14 cellular contexts compared by ENCODE assay signal in the genomic region with DNA sequence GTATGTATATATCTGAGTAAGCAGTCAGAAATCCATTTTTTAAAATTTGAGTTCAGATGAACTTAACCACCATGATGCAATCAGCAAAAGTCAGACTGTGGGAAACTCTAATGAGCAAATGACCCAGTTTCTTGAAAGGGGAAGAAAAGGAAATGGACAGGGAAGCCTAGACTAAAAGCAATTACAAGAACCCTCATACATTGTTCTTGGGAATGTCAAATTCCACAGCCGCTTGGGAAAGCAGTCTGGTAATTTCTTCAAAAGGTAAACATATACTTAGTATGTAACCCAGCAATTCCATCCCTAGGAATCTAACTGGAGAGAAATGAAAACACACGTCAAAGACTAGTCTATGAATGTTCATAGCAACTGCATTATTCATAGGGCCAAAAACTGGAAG. TPM values are rescaled to one million over a fixed set of nuclear protein-coding genes. Genes with fewer than 3 reads are reported as not detected.
DNase-seq lines count a peak whose midpoint lies in the region; ATAC-seq, FAIRE-seq and TF ChIP-seq lines count a peak whose summit lies in the region.
"Had no signal": no experiment of that assay in that cellular context is flagged by ENCODE, and none has a peak within 500 bp of the region (broad histone marks: within the 10 kb centered on the region; RNA-seq: fewer than 3 reads in every experiment).

No MANE protein-coding gene starts in this region.

- peaks cover 10 to 17% of the 10 kb centered on the region in 2 donors for H3K4me1 Mint-ChIP-seq in natural killer cell treated with Interleukin-12 subunit alpha and Interleukin-12 subunit beta and Interleukin-15 and Interleukin-18, amount 100 ng/mL, for 72 hours (ENCODE audit: low read depth in 2 of 2)
- no peaks in the 10 kb centered on the region for H3K4me1 Mint-ChIP-seq in natural killer cell
- H3K4me1 Mint-ChIP-seq: IgD-negative memory B cell had no signal

- no peak overlapping the region for H3K4me3 ChIP-seq in K562
- H3K4me3 ChIP-seq in lower lobe of right lung = no peak overlapping the region
- H3K4me3 ChIP-seq: tibial nerve had no signal

- peak overlapping the region; percentile 70 to 90 for H3K27ac Mint-ChIP-seq in natural killer cell treated with Interleukin-12 subunit alpha and Interleukin-12 subunit beta and Interleukin-15 and Interleukin-18, amount 100 ng/mL, for 72 hours
- no peak overlapping the region for H3K27ac Mint-ChIP-seq in natural killer cell
- H3K27ac Mint-ChIP-seq: IgD-negative memory B cell had no signal

- CTCF ChIA-PET in K562 (lab: Yijun Ruan, JAX; ENCODE audit: low intra/inter-chr PET ratio) = no interaction called here

- H3K9ac ChIP-seq in K562 (ENCODE audit: insufficient read depth in 1 of 2, low read depth in 2 of 2, low read length in 2 of 2) = no peak overlapping the region

- H3K4me3 Mint-ChIP-seq in natural killer cell treated with Interleukin-12 subunit alpha and Interleukin-12 subunit beta and Interleukin-15 and Interleukin-18, amount 100 ng/mL, for 72 hours = peak overlapping the region; percentile 41
- H3K4me3 Mint-ChIP-seq in natural killer cell = no peak overlapping the region
- H3K4me3 Mint-ChIP-seq: IgD-negative memory B cell had no signal

- TF ChIP-seq RAD21 in K562 (CRISPR knock-in tag; conservative IDR thresholded peaks at IDR 0.05 in 1 of 2, IDR thresholded peaks at IDR 0.05 in 1 of 2) = no peak

- H3K4me1 ChIP-seq in K562 (replicated peaks in 1 of 2; ENCODE audit: control insufficient read depth in 2 of 2, insufficient read depth in 2 of 2, low read length in 2 of 2) (no peaks in the 10 kb centered on the region), lower lobe of right lung (peaks cover 12% of the 10 kb centered on the region)

- ATAC-seq in natural killer cell treated with Interleukin-12 subunit alpha and Interleukin-12 subunit beta and Interleukin-15 and Interleukin-18, amount 100 ng/mL, for 72 hours = no peak
- ATAC-seq in natural killer cell (no peak), K562 (peak; percentile 23; the same call in 2 of the 3 replicates), lower lobe of right lung (no peak), HG03460 (IDR thresholded peaks at IDR 0.05; ENCODE audit: unreplicated experiment) (no peak), GM19397 (IDR thresholded peaks at IDR 0.05; ENCODE audit: unreplicated experiment) (no peak)

- no peaks in the 10 kb centered on the region for H4K20me1 ChIP-seq in K562 (replicated peaks; ENCODE audit: control insufficient read depth, insufficient read depth, low read length)

- no peaks in the 10 kb centered on the region for H3K27me3 ChIP-seq in K562 (ENCODE audit: control insufficient read depth in 2 of 2, insufficient read depth in 2 of 2, low read length in 2 of 2)
- no peaks in the 10 kb centered on the region for H3K27me3 ChIP-seq in lower lobe of right lung (ENCODE audit: low read depth)
- H3K27me3 ChIP-seq: tibial nerve had no signal

- H3K36me3 Mint-ChIP-seq in natural killer cell treated with Interleukin-12 subunit alpha and Interleukin-12 subunit beta and Interleukin-15 and Interleukin-18, amount 100 ng/mL, for 72 hours = no peaks in the 10 kb centered on the region
- H3K36me3 Mint-ChIP-seq in natural killer cell = no peaks in the 10 kb centered on the region
- H3K36me3 Mint-ChIP-seq: IgD-negative memory B cell had no signal

- TF ChIP-seq CTCF in natural killer cell (IDR thresholded peaks at IDR 0.05) (no peak), K562 (IDR thresholded peaks at IDR 0.05 in 2 of 3, conservative IDR thresholded peaks at IDR 0.05 in 1 of 3; ENCODE audit: insufficient read depth in 2 of 3, low read depth in 1 of 3, low read length in 3 of 3) (no peak), lower lobe of right lung (IDR thresholded peaks at IDR 0.05) (no peak)

- WGBS in K562 (ENCODE audit: insufficient coverage, low coverage, missing lambda C conversion rate) = 27% methylated on average over 2 of the region's 2 CpGs

- no peaks in the 10 kb centered on the region for H3K9me3 Mint-ChIP-seq in natural killer cell treated with Interleukin-12 subunit alpha and Interleukin-12 subunit beta and Interleukin-15 and Interleukin-18, amount 100 ng/mL, for 72 hours
- H3K9me3 Mint-ChIP-seq in natural killer cell = no peaks in the 10 kb centered on the region

- H3K9me3 ChIP-seq in K562 (replicated peaks; ENCODE audit: control insufficient read depth, insufficient read depth, low read depth, low read length) (no peaks in the 10 kb centered on the region), lower lobe of right lung (no peaks in the 10 kb centered on the region)

- H3K27ac ChIP-seq in K562 (ENCODE audit: extremely low read depth, low read depth, low read length) (no peak overlapping the region), lower lobe of right lung (peak overlapping the region; percentile 6)
- H3K27ac ChIP-seq: C4-2B had no signal

- H3K27me3 Mint-ChIP-seq in natural killer cell treated with Interleukin-12 subunit alpha and Interleukin-12 subunit beta and Interleukin-15 and Interleukin-18, amount 100 ng/mL, for 72 hours = no peaks in the 10 kb centered on the region
- no peaks in the 10 kb centered on the region for H3K27me3 Mint-ChIP-seq in natural killer cell (ENCODE audit: low read depth in 2 of 2)

- H3K36me3 ChIP-seq in K562 (ENCODE audit: control insufficient read depth, insufficient read depth, low read length) = no peaks in the 10 kb centered on the region
- no peaks in the 10 kb centered on the region for H3K36me3 ChIP-seq in lower lobe of right lung
- H3K36me3 ChIP-seq: tibial nerve had no signal

- TF ChIP-seq POLR2A in K562 (conservative IDR thresholded peaks at IDR 0.05) = no peak

- no peaks in the 10 kb centered on the region for H3K79me2 ChIP-seq in K562 (ENCODE audit: control insufficient read depth, insufficient read depth, low read length)

- no TSS peak for BruUV-seq in K562 (replicated peaks; lab: Mats Ljungman, UMichigan)

- no peak for FAIRE-seq in K562 (lab: Jason Lieb, UNC)

- POLR2A ChIA-PET in K562 (lab: Yijun Ruan, JAX) = interaction anchor here (0.6 kb wide), 1 partner anchor 757 kb away, joined by 3 read pairs; no protein-coding TSS in a partner anchor

- no peak for TF ChIP-seq EP300 in K562 (IDR thresholded peaks at IDR 0.05; ENCODE audit: low read length)

- no peaks in the 10 kb centered on the region for H3K9me1 ChIP-seq in K562 (ENCODE audit: control insufficient read depth, insufficient read depth, low read length)

- no peak for DNase-seq in natural killer cell treated with Interleukin-12 subunit alpha and Interleukin-12 subunit beta and Interleukin-15 and Interleukin-18, amount 100 ng/mL, for 72 hours (ENCODE audit: low spot score)
- no peak for DNase-seq in natural killer cell
- DNase-seq in K562 (ENCODE audit: extremely low read depth in 1 of 4, low spot score in 3 of 4) = no peak
- DNase-seq in lower lobe of right lung = no peak
- no peak for DNase-seq in NCI-H510A (lab: John Stamatoyannopoulos, UW)
- DNase-seq in AML-193 (lab: John Stamatoyannopoulos, UW) = no peak
- DNase-seq: anterior cingulate cortex; hippocampal formation; stimulated activated CD4-positive, alpha-beta T cell treated with anti-CD3 and anti-CD28 coated beads, Interleukin-4, amount 100 ng/mL, for 4 hours had no signal

- no peak overlapping the region for H3K4me2 ChIP-seq in K562 (ENCODE audit: insufficient read depth, low read length)

- intact Hi-C loops in natural killer cell (cut with micrococcal nuclease) (no loop called here), K562 (cut with micrococcal nuclease) (no loop called here), lower lobe of right lung (cut with DNase I) (no loop called here)

- 0 out of 2 replicates have a peak overlapping the region, but pooled peaks have one; percentile 22 for H2AFZ ChIP-seq in K562 (ENCODE audit: low read depth, low read length)

- in situ Hi-C loops in K562 (cut with MboI) = no loop called here

TF ChIP-seq in K562, 482 proteins besides CTCF, POLR2A, EP300 and RAD21 (continues in another document):
- peak; percentile 63 for TF ChIP-seq CEBPB (tag; IDR thresholded peaks at IDR 0.05)
- TF ChIP-seq, protein P1, sequence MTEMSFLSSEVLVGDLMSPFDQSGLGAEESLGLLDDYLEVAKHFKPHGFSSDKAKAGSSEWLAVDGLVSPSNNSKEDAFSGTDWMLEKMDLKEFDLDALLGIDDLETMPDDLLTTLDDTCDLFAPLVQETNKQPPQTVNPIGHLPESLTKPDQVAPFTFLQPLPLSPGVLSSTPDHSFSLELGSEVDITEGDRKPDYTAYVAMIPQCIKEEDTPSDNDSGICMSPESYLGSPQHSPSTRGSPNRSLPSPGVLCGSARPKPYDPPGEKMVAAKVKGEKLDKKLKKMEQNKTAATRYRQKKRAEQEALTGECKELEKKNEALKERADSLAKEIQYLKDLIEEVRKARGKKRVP (CRISPR knock-in tag; IDR thresholded peaks at IDR 0.05) = peak; percentile 52; the same call in 1 of the 2 replicates
- no peak for TF ChIP-seq POLR2B (IDR thresholded peaks at IDR 0.05; ENCODE audit: low read depth, partially characterized antibody)

RNA-seq across cellular contexts. Expression of a gene that starts 16.4 kb away (rescaled TPM):
- 10 to 100 TPM; 35.6 to 48.1 TPM for total RNA-seq in natural killer cell treated with Interleukin-12 subunit alpha and Interleukin-12 subunit beta and Interleukin-15 and Interleukin-18, amount 100 ng/mL, for 72 hours
- total RNA-seq in natural killer cell (10 to 100 TPM; 51.6 to 59.7 (median 55.3) TPM), K562 (2014; rRNA removed) (17.0 and 19.5 TPM in 2 replicates), K562 (2014; rRNA removed; fragmentation: Illumina TruSeq; extraction: Trizol) (8.1 and 9.1 TPM in 2 replicates), K562 (2015; rRNA removed; fragmentation: Illumina TruSeq; extraction: Trizol) (8.5 and 9.1 TPM in 2 replicates), K562 (2021) (42.2 and 45.5 TPM in 2 replicates), lower lobe of right lung (28.8 TPM)
- total RNA-seq in K562 (2011; cell fraction: chromatin; rRNA removed; ENCODE audit: low replicate concordance) = 35.6 and 74.5 TPM in 2 replicates
- total RNA-seq in K562 (2011; cell fraction: nucleolus; rRNA removed) = 43.2 and 43.6 TPM in 2 replicates
- 40.0 and 43.0 TPM in 2 replicates for total RNA-seq in K562 (2011; cell fraction: nucleoplasm; rRNA removed)
- polyA plus RNA-seq in K562 (2011; rRNA removed) (2.9 and 4.2 TPM in 2 replicates), K562 (2014; fragmentation: Illumina TruSeq; extraction: Trizol) (5.0 and 6.8 TPM in 2 replicates), K562 (2014; fragmentation: Nextera tagmentation; extraction: Ambion mirVana) (under 1 TPM; 0.32 to 0.34 TPM), K562 (2014; rRNA removed) (11.8 TPM in 2 replicates)
- 3.6 and 6.2 TPM in 2 replicates for polyA plus RNA-seq in K562 (2011; cell fraction: cytosol; rRNA removed)
- 7.9 and 12.0 TPM in 2 replicates for polyA plus RNA-seq in K562 (2011; cell fraction: nucleus; rRNA removed)
- 6.4 and 7.3 TPM in 2 replicates for polyA plus RNA-seq in K562 (2012)
- polyA minus RNA-seq in K562 (2011; rRNA and poly(A)+ RNA removed) = 6.7 and 8.7 TPM in 2 replicates
- 21.3 and 27.0 TPM in 2 replicates for polyA minus RNA-seq in K562 (2011; cell fraction: cytosol; rRNA and poly(A)+ RNA removed)
- polyA minus RNA-seq in K562 (2011; cell fraction: nucleus; rRNA and poly(A)+ RNA removed) = 9.7 and 11.6 TPM in 2 replicates

Comparison
In these comparisons a context has a peak if more than half of its experiments do, and no peak if none do; other contexts are left out.
1. H3K27ac Mint-ChIP-seq: peak in natural killer cell treated with Interleukin-12 subunit alpha and Interleukin-12 subunit beta and Interleukin-15 and Interleukin-18, amount 100 ng/mL, for 72 hours (2 of 2); none in natural killer cell (0 of 2).